ENCODE assay signal across 27 cellular contexts in genomic region chr3:55235416-55235815, GRCh38.
"Had no signal": no experiment of that assay in that cellular context is flagged by ENCODE, and none has a peak within 500 bp of the region (broad histone marks: within the 10 kb centered on the region; RNA-seq: fewer than 3 reads in every experiment).

No MANE protein-coding gene starts in this region.

- H3K4me3 ChIP-seq: colonic mucosa, heart right ventricle, left ventricle myocardium inferior, lower lobe of right lung, ovary, psoas muscle, sigmoid colon, testis, tibial artery had no signal

- DNase-seq: colonic mucosa; effector CD8-positive, alpha-beta T cell; endodermal cell; foreskin melanocyte; glutamatergic neuron; heart right ventricle; hypothalamus; immature natural killer cell; islet precursor cell; kidney glomerular epithelial cell; left colon; left ventricle myocardium inferior; lower lobe of right lung; natural killer cell; occipital lobe; ovary; posterior cingulate gyrus; psoas muscle; right cardiac atrium; sigmoid colon; stimulated activated CD4-positive, alpha-beta T cell treated with anti-CD3 and anti-CD28 coated beads, Interleukin-4, amount 100 ng/mL, for 4 hours; stimulated activated naive CD8-positive, alpha-beta T cell treated with anti-CD3 and anti-CD28 coated beads, Interleukin-15, Interleukin-2, amounts not matched to agents 100 U/mL and 50 U/mL, for 24 hours; substantia nigra; testis; tibial artery had no signal

- ATAC-seq: esophagus mucosa; heart right ventricle; left colon; lower lobe of right lung; natural killer cell; psoas muscle; right cardiac atrium; stimulated activated memory B cell treated with anti-CD40 and anti-IgM and Interleukin-4, amounts not matched to agents 10 μg/mL and 1 μg/mL and 100 μg/mL, for 72 hours; stimulated activated naive CD8-positive, alpha-beta T cell treated with anti-CD3 and anti-CD28 coated beads, Interleukin-15, Interleukin-2, amounts not matched to agents 100 U/mL and 50 U/mL, for 24 hours had no signal
